9 cellular contexts compared by ENCODE assay signal in the genomic region with DNA sequence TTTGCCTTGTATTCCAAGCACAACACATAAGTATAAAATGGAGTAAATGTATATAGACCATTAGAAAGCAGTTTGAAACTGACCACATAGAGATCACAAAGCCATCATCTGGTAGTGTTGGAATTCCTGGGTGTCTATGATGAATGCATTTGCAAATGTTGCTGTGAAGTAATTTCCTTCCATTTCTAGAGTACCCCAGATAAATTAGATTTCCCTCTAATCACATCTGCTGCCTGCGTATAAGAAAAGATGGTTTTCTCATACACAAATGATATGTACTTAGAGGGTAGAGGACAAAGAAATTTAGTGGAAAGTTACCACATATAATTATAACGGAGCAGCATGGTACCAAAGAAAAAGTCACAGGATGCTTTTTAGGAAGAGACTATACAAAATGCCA.
"Had no signal": no experiment of that assay in that cellular context is flagged by ENCODE, and none has a peak within 500 bp of the region (broad histone marks: within the 10 kb centered on the region; RNA-seq: fewer than 3 reads in every experiment).

No MANE protein-coding gene starts in this region.

- H3K9me3 ChIP-seq: HAP-1 had no signal

- H3K4me1 ChIP-seq: HAP-1 had no signal

- H2AFZ ChIP-seq: GM23248, GM23338 had no signal

- H3K36me3 ChIP-seq: HAP-1 had no signal

- ATAC-seq: GM23338, HCT116 had no signal

- DNase-seq: GM23248, GOT3, H7, H9, HCEC 1CT, HFFc6 had no signal

- H3K4me2 ChIP-seq: GM23338 had no signal

- H3K9ac ChIP-seq: GM23248 had no signal

- H3K4me3 ChIP-seq: GM23248, GM23338, HAP-1 had no signal

- H3K27ac ChIP-seq: GM23248 had no signal
